1 cellular context compared by ENCODE assay signal in genomic region chr17:81484195-81484979, GRCh38.
TF ChIP-seq lines count a peak whose summit lies in the region.

No MANE protein-coding gene starts in this region.

TF ChIP-seq in WTC11, 78 proteins besides CTCF, POLR2A, EP300 and RAD21 (continued from another document and continues in another):
- TF ChIP-seq ERG (CRISPR knock-in tag; IDR thresholded peaks at IDR 0.05) (no peak; the same call in 1 of the 2 replicates), SMAD4 (CRISPR knock-in tag; IDR thresholded peaks at IDR 0.05) (no peak), ZMAT4 (CRISPR knock-in tag; IDR thresholded peaks at IDR 0.05) (no peak), ZNF512 (CRISPR knock-in tag; IDR thresholded peaks at IDR 0.05; ENCODE audit: borderline replicate concordance) (no peak), ZNF232 (CRISPR knock-in tag; IDR thresholded peaks at IDR 0.05) (peak; percentile 78), GTF2I (CRISPR knock-in tag; conservative IDR thresholded peaks at IDR 0.05) (no peak), ZBTB21 (CRISPR knock-in tag; IDR thresholded peaks at IDR 0.05; ENCODE audit: borderline replicate concordance) (no peak), ATF1 (CRISPR knock-in tag; IDR thresholded peaks at IDR 0.05) (no peak), RORB (CRISPR knock-in tag; IDR thresholded peaks at IDR 0.05) (no peak), RELA (CRISPR knock-in tag; IDR thresholded peaks at IDR 0.05; ENCODE audit: borderline replicate concordance) (peak; percentile 8), ZNF671 (CRISPR knock-in tag; IDR thresholded peaks at IDR 0.05) (no peak), MYBL2 (CRISPR knock-in tag; IDR thresholded peaks at IDR 0.05) (peak; percentile 73; the same call in 1 of the 2 replicates), MLX (CRISPR knock-in tag; IDR thresholded peaks at IDR 0.05) (no peak; the same call in 1 of the 2 replicates), ZNF219 (CRISPR knock-in tag; IDR thresholded peaks at IDR 0.05; ENCODE audit: borderline replicate concordance) (no peak), ELF4 (CRISPR knock-in tag; IDR thresholded peaks at IDR 0.05; ENCODE audit: low read depth) (no peak), SMAD3 (CRISPR knock-in tag; IDR thresholded peaks at IDR 0.05; ENCODE audit: borderline replicate concordance) (no peak), NFE2L1 (CRISPR knock-in tag; IDR thresholded peaks at IDR 0.05) (no peak; the same call in 1 of the 2 replicates), ZNF121 (CRISPR knock-in tag; IDR thresholded peaks at IDR 0.05) (no peak), ZNF396 (CRISPR knock-in tag; IDR thresholded peaks at IDR 0.05; ENCODE audit: borderline replicate concordance) (no peak), IRF2 (CRISPR knock-in tag; IDR thresholded peaks at IDR 0.05; ENCODE audit: borderline replicate concordance, low read depth) (no peak), JUN (CRISPR knock-in tag; IDR thresholded peaks at IDR 0.05) (no peak), FOXJ3 (CRISPR knock-in tag; IDR thresholded peaks at IDR 0.05; ENCODE audit: borderline replicate concordance) (no peak), CREM (CRISPR knock-in tag; IDR thresholded peaks at IDR 0.05) (0 out of 2 replicates have a peak, but pooled peaks have one; percentile 48), FOXK1 (CRISPR knock-in tag; IDR thresholded peaks at IDR 0.05) (0 out of 2 replicates have a peak, but pooled peaks have one; percentile 24), SOX15 (CRISPR knock-in tag; IDR thresholded peaks at IDR 0.05) (no peak), TCF7 (CRISPR knock-in tag; IDR thresholded peaks at IDR 0.05; ENCODE audit: low read depth) (no peak), ZNF263 (CRISPR knock-in tag; IDR thresholded peaks at IDR 0.05; ENCODE audit: low read depth) (peak; percentile 58), TP53 (CRISPR knock-in tag; IDR thresholded peaks at IDR 0.05) (peak; percentile 70; the same call in 1 of the 2 replicates), ZBTB43 (CRISPR knock-in tag; IDR thresholded peaks at IDR 0.05) (no peak), CBFB (CRISPR knock-in tag; IDR thresholded peaks at IDR 0.05; ENCODE audit: low read depth) (no peak), CREB1 (CRISPR knock-in tag; IDR thresholded peaks at IDR 0.05) (no peak), KAT7 (CRISPR knock-in tag; IDR thresholded peaks at IDR 0.05; ENCODE audit: borderline replicate concordance) (peak; percentile 82; the same call in 1 of the 2 replicates), FOXP1 (CRISPR knock-in tag; IDR thresholded peaks at IDR 0.05; ENCODE audit: borderline replicate concordance) (peak; percentile 81; the same call in 1 of the 2 replicates), NFATC4 (CRISPR knock-in tag; IDR thresholded peaks at IDR 0.05) (no peak)
- TF ChIP-seq, protein P1, sequence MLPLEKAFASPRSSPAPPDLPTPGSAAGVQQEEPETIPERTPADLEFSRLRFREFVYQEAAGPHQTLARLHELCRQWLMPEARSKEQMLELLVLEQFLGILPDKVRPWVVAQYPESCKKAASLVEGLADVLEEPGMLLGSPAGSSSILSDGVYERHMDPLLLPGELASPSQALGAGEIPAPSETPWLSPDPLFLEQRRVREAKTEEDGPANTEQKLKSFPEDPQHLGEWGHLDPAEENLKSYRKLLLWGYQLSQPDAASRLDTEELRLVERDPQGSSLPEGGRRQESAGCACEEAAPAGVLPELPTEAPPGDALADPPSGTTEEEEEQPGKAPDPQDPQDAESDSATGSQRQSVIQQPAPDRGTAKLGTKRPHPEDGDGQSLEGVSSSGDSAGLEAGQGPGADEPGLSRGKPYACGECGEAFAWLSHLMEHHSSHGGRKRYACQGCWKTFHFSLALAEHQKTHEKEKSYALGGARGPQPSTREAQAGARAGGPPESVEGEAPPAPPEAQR (CRISPR knock-in tag; IDR thresholded peaks at IDR 0.05), result no peak
- TF ChIP-seq, protein P2, sequence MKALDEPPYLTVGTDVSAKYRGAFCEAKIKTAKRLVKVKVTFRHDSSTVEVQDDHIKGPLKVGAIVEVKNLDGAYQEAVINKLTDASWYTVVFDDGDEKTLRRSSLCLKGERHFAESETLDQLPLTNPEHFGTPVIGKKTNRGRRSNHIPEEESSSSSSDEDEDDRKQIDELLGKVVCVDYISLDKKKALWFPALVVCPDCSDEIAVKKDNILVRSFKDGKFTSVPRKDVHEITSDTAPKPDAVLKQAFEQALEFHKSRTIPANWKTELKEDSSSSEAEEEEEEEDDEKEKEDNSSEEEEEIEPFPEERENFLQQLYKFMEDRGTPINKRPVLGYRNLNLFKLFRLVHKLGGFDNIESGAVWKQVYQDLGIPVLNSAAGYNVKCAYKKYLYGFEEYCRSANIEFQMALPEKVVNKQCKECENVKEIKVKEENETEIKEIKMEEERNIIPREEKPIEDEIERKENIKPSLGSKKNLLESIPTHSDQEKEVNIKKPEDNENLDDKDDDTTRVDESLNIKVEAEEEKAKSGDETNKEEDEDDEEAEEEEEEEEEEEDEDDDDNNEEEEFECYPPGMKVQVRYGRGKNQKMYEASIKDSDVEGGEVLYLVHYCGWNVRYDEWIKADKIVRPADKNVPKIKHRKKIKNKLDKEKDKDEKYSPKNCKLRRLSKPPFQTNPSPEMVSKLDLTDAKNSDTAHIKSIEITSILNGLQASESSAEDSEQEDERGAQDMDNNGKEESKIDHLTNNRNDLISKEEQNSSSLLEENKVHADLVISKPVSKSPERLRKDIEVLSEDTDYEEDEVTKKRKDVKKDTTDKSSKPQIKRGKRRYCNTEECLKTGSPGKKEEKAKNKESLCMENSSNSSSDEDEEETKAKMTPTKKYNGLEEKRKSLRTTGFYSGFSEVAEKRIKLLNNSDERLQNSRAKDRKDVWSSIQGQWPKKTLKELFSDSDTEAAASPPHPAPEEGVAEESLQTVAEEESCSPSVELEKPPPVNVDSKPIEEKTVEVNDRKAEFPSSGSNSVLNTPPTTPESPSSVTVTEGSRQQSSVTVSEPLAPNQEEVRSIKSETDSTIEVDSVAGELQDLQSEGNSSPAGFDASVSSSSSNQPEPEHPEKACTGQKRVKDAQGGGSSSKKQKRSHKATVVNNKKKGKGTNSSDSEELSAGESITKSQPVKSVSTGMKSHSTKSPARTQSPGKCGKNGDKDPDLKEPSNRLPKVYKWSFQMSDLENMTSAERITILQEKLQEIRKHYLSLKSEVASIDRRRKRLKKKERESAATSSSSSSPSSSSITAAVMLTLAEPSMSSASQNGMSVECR (CRISPR knock-in tag; IDR thresholded peaks at IDR 0.05; ENCODE audit: borderline replicate concordance), result no peak
- TF ChIP-seq, protein P3, sequence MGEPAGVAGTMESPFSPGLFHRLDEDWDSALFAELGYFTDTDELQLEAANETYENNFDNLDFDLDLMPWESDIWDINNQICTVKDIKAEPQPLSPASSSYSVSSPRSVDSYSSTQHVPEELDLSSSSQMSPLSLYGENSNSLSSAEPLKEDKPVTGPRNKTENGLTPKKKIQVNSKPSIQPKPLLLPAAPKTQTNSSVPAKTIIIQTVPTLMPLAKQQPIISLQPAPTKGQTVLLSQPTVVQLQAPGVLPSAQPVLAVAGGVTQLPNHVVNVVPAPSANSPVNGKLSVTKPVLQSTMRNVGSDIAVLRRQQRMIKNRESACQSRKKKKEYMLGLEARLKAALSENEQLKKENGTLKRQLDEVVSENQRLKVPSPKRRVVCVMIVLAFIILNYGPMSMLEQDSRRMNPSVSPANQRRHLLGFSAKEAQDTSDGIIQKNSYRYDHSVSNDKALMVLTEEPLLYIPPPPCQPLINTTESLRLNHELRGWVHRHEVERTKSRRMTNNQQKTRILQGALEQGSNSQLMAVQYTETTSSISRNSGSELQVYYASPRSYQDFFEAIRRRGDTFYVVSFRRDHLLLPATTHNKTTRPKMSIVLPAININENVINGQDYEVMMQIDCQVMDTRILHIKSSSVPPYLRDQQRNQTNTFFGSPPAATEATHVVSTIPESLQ (CRISPR knock-in tag; IDR thresholded peaks at IDR 0.05), result no peak
- TF ChIP-seq, protein P4, sequence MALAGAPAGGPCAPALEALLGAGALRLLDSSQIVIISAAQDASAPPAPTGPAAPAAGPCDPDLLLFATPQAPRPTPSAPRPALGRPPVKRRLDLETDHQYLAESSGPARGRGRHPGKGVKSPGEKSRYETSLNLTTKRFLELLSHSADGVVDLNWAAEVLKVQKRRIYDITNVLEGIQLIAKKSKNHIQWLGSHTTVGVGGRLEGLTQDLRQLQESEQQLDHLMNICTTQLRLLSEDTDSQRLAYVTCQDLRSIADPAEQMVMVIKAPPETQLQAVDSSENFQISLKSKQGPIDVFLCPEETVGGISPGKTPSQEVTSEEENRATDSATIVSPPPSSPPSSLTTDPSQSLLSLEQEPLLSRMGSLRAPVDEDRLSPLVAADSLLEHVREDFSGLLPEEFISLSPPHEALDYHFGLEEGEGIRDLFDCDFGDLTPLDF (CRISPR knock-in tag; IDR thresholded peaks at IDR 0.05), result no peak
- TF ChIP-seq, protein P5, sequence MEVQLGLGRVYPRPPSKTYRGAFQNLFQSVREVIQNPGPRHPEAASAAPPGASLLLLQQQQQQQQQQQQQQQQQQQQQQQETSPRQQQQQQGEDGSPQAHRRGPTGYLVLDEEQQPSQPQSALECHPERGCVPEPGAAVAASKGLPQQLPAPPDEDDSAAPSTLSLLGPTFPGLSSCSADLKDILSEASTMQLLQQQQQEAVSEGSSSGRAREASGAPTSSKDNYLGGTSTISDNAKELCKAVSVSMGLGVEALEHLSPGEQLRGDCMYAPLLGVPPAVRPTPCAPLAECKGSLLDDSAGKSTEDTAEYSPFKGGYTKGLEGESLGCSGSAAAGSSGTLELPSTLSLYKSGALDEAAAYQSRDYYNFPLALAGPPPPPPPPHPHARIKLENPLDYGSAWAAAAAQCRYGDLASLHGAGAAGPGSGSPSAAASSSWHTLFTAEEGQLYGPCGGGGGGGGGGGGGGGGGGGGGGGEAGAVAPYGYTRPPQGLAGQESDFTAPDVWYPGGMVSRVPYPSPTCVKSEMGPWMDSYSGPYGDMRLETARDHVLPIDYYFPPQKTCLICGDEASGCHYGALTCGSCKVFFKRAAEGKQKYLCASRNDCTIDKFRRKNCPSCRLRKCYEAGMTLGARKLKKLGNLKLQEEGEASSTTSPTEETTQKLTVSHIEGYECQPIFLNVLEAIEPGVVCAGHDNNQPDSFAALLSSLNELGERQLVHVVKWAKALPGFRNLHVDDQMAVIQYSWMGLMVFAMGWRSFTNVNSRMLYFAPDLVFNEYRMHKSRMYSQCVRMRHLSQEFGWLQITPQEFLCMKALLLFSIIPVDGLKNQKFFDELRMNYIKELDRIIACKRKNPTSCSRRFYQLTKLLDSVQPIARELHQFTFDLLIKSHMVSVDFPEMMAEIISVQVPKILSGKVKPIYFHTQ (CRISPR knock-in tag; IDR thresholded peaks at IDR 0.05), result no peak
- TF ChIP-seq, protein P6, sequence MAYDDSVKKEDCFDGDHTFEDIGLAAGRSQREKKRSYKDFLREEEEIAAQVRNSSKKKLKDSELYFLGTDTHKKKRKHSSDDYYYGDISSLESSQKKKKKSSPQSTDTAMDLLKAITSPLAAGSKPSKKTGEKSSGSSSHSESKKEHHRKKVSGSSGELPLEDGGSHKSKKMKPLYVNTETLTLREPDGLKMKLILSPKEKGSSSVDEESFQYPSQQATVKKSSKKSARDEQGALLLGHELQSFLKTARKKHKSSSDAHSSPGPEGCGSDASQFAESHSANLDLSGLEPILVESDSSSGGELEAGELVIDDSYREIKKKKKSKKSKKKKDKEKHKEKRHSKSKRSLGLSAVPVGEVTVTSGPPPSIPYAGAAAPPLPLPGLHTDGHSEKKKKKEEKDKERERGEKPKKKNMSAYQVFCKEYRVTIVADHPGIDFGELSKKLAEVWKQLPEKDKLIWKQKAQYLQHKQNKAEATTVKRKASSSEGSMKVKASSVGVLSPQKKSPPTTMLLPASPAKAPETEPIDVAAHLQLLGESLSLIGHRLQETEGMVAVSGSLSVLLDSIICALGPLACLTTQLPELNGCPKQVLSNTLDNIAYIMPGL (CRISPR knock-in tag; IDR thresholded peaks at IDR 0.05), result peak; percentile 95
